Comparison of ENCODE assay signal across 25 cellular contexts in genomic region chr21:46388896-46389295, GRCh38.
"Had no signal": no experiment of that assay in that cellular context is flagged by ENCODE, and none has a peak within 500 bp of the region (broad histone marks: within the 10 kb centered on the region; RNA-seq: fewer than 3 reads in every experiment).

No MANE protein-coding gene starts in this region.

- FAIRE-seq: endothelial cell of umbilical vein, kidney, pancreas, TTC549 had no signal

- ATAC-seq: activated CD8-positive, alpha-beta T cell treated with anti-CD3 and anti-CD28 coated beads for 36 hours; activated naive CD8-positive, alpha-beta T cell treated with anti-CD3 and anti-CD28 coated beads, Interleukin-2, amount 50 U/mL, for 24 hours; activated T-cell treated with anti-CD3 and anti-CD28 coated beads, Interleukin-2, amount 50 U/mL, for 4 hours; effector memory CD8-positive, alpha-beta T cell; left colon; naive thymus-derived CD8-positive, alpha-beta T cell; pancreas had no signal

- DNase-seq: activated CD4-positive, alpha-beta T cell treated with anti-CD3 and anti-CD28 coated beads, Interleukin-2, amount 50 U/mL, for 1 hour; activated CD8-positive, alpha-beta T cell treated with anti-CD3 and anti-CD28 coated beads for 36 hours; activated naive CD8-positive, alpha-beta T cell treated with anti-CD3 and anti-CD28 coated beads, Interleukin-2, amount 50 U/mL, for 24 hours; activated T-cell treated with anti-CD3 and anti-CD28 coated beads, Interleukin-2, amount 50 U/mL, for 4 hours; effector memory CD8-positive, alpha-beta T cell; foreskin fibroblast; immature natural killer cell; kidney; left colon; mammary epithelial cell; midbrain; naive thymus-derived CD8-positive, alpha-beta T cell; pancreas; stimulated activated CD4-positive, alpha-beta T cell treated with anti-CD3 and anti-CD28 coated beads, Interleukin-2, amount 100 ng/mL, for 48 hours; stimulated activated naive CD4-positive, alpha-beta T cell treated with Interleukin-2 at 50 U/mL for 16 hours; SW 1271; T-helper 9 cell; testis; transverse colon had no signal

- H3K27me3 ChIP-seq: heart left ventricle, pancreas, right atrium auricular region, testis, transverse colon had no signal

- H3K27ac ChIP-seq: coronary artery, heart left ventricle, pancreas, right atrium auricular region, SK-N-MC, testis, transverse colon had no signal

- H3K4me3 ChIP-seq: coronary artery, heart left ventricle, pancreas, right atrium auricular region, SK-N-MC, testis, transverse colon had no signal
